18 cellular contexts compared by ENCODE assay signal in the genomic region with DNA sequence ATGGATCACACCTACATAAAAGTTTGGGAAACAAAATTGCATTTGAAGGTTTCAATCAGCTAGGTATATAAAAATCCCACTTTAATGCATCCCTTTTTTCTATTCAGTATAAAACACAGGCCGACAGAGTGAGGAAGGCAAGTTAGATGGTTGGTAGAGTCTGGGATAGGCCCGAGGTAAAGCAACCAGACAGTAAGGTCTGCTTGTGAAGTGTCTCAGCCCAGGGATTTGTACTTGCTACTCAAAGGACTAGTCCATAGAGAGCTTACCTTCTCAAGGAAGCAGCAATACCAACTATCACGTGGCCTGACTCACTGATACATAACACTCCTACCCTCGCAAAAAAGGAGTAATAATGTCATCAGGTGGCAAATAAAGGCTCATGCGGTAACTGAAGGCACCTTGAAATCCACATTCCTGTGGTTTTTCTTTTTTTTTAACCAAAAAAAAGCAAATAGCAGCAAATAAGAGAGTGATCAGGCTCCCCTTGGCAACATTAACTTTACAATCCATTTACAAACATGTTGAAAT. TPM values are rescaled to one million over a fixed set of nuclear protein-coding genes. Genes with fewer than 3 reads are reported as not detected.
DNase-seq lines count a peak whose midpoint lies in the region; FAIRE-seq and TF ChIP-seq lines count a peak whose summit lies in the region.
"Had no signal": no experiment of that assay in that cellular context is flagged by ENCODE, and none has a peak within 500 bp of the region (broad histone marks: within the 10 kb centered on the region; RNA-seq: fewer than 3 reads in every experiment).

No MANE protein-coding gene starts in this region.

- H3K27me3 ChIP-seq in bronchial epithelial cell (ENCODE audit: control insufficient read depth, insufficient read depth, low read length) (no peaks in the 10 kb centered on the region), iPS-20b (ENCODE audit: insufficient read depth, low read length) (no peaks in the 10 kb centered on the region)
- H3K27me3 ChIP-seq: SJSA1 had no signal

- no peak overlapping the region for H3K9ac ChIP-seq in iPS-20b (ENCODE audit: low read depth, low read length)

- DNase-seq in Caki2 (ENCODE audit: low read depth) = peak; percentile 7
- DNase-seq in M059J (ENCODE audit: low read depth) = peak; percentile 58
- DNase-seq in bronchial epithelial cell (ENCODE audit: low read depth) = peak; percentile 81
- no peak for DNase-seq in UCSD-AML1 (lab: John Stamatoyannopoulos, UW; ENCODE audit: unreplicated experiment)
- no peak for DNase-seq in NCI-H526 treated with DMSO at 0.1 percent for 48 hours (lab: John Stamatoyannopoulos, UW)
- DNase-seq in posterior cingulate gyrus = no peak
- no peak for DNase-seq in activated CD8-positive, alpha-beta memory T cell treated with anti-CD3 and anti-CD28 coated beads, Interleukin-2, amount 50 U/mL, for 48 hours
- DNase-seq: CD4-positive, alpha-beta memory T cell; GOT3; KG1; NCI-H1417 treated with DMSO at 0.1 percent for 48 hours; NCI-H1930; NCI-H226; NCI-H524 treated with DMSO at 0.1 percent for 48 hours had no signal

- no peak for FAIRE-seq in bronchial epithelial cell (lab: Jason Lieb, UNC)
- FAIRE-seq: A204.1, GM12891 had no signal

- peaks cover 23% of the 10 kb centered on the region for H3K4me1 ChIP-seq in iPS-20b (ENCODE audit: insufficient read depth, low read length)
- H3K4me1 ChIP-seq: SJSA1 had no signal

- TF ChIP-seq CTCF in bronchial epithelial cell (IDR thresholded peaks at IDR 0.05; ENCODE audit: insufficient read depth, low read length, severe bottlenecking) = no peak

- peak overlapping the region; percentile 13 for H3K27ac ChIP-seq in iPS-20b (ENCODE audit: low read length)
- H3K27ac ChIP-seq: SJSA1 had no signal

- H3K4me3 ChIP-seq in bronchial epithelial cell (ENCODE audit: low read depth, low read length) (no peak overlapping the region), iPS-20b (ENCODE audit: low read length) (peak overlapping the region; percentile 33; the same call in 1 of the 2 replicates)
- H3K4me3 ChIP-seq: SJSA1 had no signal

- in situ Hi-C loops in Caki2 (cut with HindIII; ENCODE audit: low pct_unique_long_range_greater_than_20kb, low sequenced_read_pairs) = no loop called here

- no peaks in the 10 kb centered on the region for H3K36me3 ChIP-seq in bronchial epithelial cell (ENCODE audit: control insufficient read depth, insufficient read depth, low read length)
- peaks cover 52% of the 10 kb centered on the region for H3K36me3 ChIP-seq in iPS-20b (ENCODE audit: insufficient read depth, low read depth, low read length)
- H3K36me3 ChIP-seq: SJSA1 had no signal

- H3K9me3 ChIP-seq in iPS-20b (ENCODE audit: insufficient read depth, low read depth, low read length) = peaks cover 8% of the 10 kb centered on the region; the same call in 1 of the 2 replicates

- intact Hi-C loops in posterior cingulate gyrus (cut with DNase I) = no loop called here

RNA-seq across cellular contexts. Expression of a gene that starts 56.2 kb away (rescaled TPM):
- 1.4 TPM in 1 of 2 replicates, not detected in the other for total RNA-seq in Caki2 (2014; rRNA removed; shearing (Covaris generic); ENCODE audit: low replicate concordance)
- 0.20 and 0.91 TPM in 2 replicates for total RNA-seq in M059J (2014; rRNA removed; shearing (Covaris generic))
- total RNA-seq in bronchial epithelial cell = not detected in 2 replicates
- total RNA-seq: CD4-positive, alpha-beta memory T cell had no signal

RNA-seq across cellular contexts. Expression of a gene that starts 56.4 kb away (rescaled TPM):
- not detected in 2 replicates for total RNA-seq in Caki2 (2014; rRNA removed; shearing (Covaris generic); ENCODE audit: low replicate concordance)
- total RNA-seq in M059J (2014; rRNA removed; shearing (Covaris generic)) = not detected in 2 replicates
- total RNA-seq in bronchial epithelial cell = not detected in 2 replicates
- total RNA-seq: CD4-positive, alpha-beta memory T cell; SJSA1 had no signal

Comparison
In these comparisons a context has a peak if more than half of its experiments do, and no peak if none do; other contexts are left out.
1. DNase-seq: peak in Caki2 (single experiment), M059J (single experiment) and bronchial epithelial cell (single experiment); none in UCSD-AML1 (single experiment), NCI-H526 treated with DMSO at 0.1 percent for 48 hours (single experiment), posterior cingulate gyrus (0 of 10) and activated CD8-positive, alpha-beta memory T cell treated with anti-CD3 and anti-CD28 coated beads, Interleukin-2, amount 50 U/mL, for 48 hours (single experiment).